ENCODE assay signal across 7 cellular contexts in the genomic region with DNA sequence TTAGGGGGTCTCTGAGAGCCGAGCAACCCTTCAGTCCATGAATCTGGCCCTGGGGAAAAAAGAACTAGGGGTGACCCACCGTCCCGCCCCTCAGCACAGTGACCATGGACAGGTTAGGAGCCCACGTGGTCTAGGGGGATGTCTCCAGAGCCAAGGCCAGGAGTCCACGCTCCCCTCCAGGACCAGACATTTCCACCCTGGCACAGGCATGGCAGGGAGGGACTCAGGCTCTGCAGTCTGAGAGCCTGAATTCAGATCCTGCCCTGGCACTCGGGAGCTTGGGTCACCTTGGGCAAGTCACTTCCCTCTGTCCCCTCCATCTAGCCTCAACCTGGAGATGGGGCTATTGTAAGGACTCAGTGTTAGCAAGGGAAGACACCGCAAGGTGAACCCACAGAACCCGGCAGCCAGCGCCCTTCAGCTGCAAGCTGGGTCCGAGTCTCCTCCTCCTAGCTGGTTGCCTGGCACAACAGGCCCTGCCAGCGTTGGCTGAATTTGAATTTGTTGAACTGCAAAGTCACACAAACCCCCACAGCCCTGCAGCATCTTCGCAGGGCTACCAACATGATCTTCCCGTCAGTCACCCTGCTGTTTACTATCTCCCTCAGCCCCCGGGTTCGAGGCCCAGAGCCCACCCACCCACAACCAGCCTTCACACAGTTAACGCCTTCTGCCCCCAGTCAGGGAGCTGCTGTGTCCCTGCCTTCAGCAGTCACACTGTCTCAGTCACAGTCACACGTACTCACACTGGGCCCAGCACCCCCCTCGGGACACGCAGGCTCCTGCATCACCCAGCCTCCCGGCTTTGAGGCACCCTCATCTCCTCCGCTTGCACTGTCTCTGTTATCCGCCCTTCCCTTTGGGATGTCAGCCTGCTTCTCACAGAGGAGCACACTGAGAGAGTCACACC. TPM values are rescaled to one million over a fixed set of nuclear protein-coding genes. Genes with fewer than 3 reads are reported as not detected.
A peak's percentile ranks its signal among the peaks of the same experiment; 100 is the strongest.
DNase-seq lines count a peak whose midpoint lies in the region; ATAC-seq and TF ChIP-seq lines count a peak whose summit lies in the region.

No MANE protein-coding gene starts in this region.

- no peak overlapping the region for H2BK120ac ChIP-seq in H9 (ENCODE audit: low read depth, low read length, poor library complexity, severe bottlenecking)

- H3F3A ChIP-seq in smooth muscle cell (ENCODE audit: low read depth) = no peaks in the 10 kb centered on the region

- peak; percentile 42 to 51 for ATAC-seq in right cardiac atrium

- peaks cover 0 to 3% (median 2%) of the 10 kb centered on the region in 3 experiments; a peak in 2 of 7 replicates for H3K36me3 Mint-ChIP-seq in H9 (ENCODE audit: insufficient read depth in 1 of 3, low read depth in 3 of 3)
- peaks cover 2% of the 10 kb centered on the region for H3K36me3 Mint-ChIP-seq in activated T-helper 1 cell treated with anti-CD3 and anti-CD28 coated beads, Interleukin-12 subunit alpha, Interleukin-12 subunit beta, Interleukin-2, Interleukin-4 antibody, amounts not matched to agents 30 ng/mL and 10 ng/mL and 1 ng/mL, durations not matched to agents 14 hours and 24 hours and 36 hours (ENCODE audit: low read depth)
- H3K36me3 Mint-ChIP-seq in HFFc6 (ENCODE audit: low read depth) = no peaks in the 10 kb centered on the region

- DNase-seq in H9 (no peak), right cardiac atrium (peak in 2 of 3 donors; percentile 70 to 72), smooth muscle cell (lab: John Stamatoyannopoulos, UW; ENCODE audit: unreplicated experiment) (no peak), NCI-H1436 (lab: John Stamatoyannopoulos, UW) (no peak), HFFc6 (no peak)
- no peak for DNase-seq in activated T-helper 1 cell treated with anti-CD3 and anti-CD28 coated beads, Interleukin-12 subunit alpha, Interleukin-12 subunit beta, Interleukin-2, Interleukin-4 antibody, amounts not matched to agents 30 ng/mL and 10 ng/mL and 1 ng/mL, durations not matched to agents 14 hours and 24 hours and 36 hours (ENCODE audit: low spot score)
- no peak for DNase-seq in effector CD8-positive, alpha-beta T cell (lab: John Stamatoyannopoulos, UW)

- H2BK15ac ChIP-seq in H9 (ENCODE audit: low read depth, low read length) = no peak overlapping the region

- no peak overlapping the region for H3K56ac ChIP-seq in H9 (ENCODE audit: insufficient read length, low read depth, low read length)

- no peak overlapping the region for H2BK20ac ChIP-seq in H9 (ENCODE audit: low read depth, low read length, poor library complexity, severe bottlenecking)

- no peak for TF ChIP-seq CTCF in H9 (conservative IDR thresholded peaks at IDR 0.05)
- TF ChIP-seq CTCF in smooth muscle cell (IDR thresholded peaks at IDR 0.05; ENCODE audit: borderline replicate concordance, insufficient read depth, poor library complexity, severe bottlenecking) = no peak
- TF ChIP-seq CTCF in HFFc6 (IDR thresholded peaks at IDR 0.05) = no peak

- peaks cover 18% of the 10 kb centered on the region for H3K23me2 ChIP-seq in H9 (ENCODE audit: insufficient read length, low read depth, low read length, poor library complexity, severe bottlenecking)

- no peak overlapping the region for H3K27ac Mint-ChIP-seq in H9
- no peak overlapping the region for H3K27ac Mint-ChIP-seq in activated T-helper 1 cell treated with anti-CD3 and anti-CD28 coated beads, Interleukin-12 subunit alpha, Interleukin-12 subunit beta, Interleukin-2, Interleukin-4 antibody, amounts not matched to agents 30 ng/mL and 10 ng/mL and 1 ng/mL, durations not matched to agents 14 hours and 24 hours and 36 hours
- H3K27ac Mint-ChIP-seq in HFFc6 = no peak overlapping the region

- H3K9me3 ChIP-seq in H9 (ENCODE audit: control insufficient read depth, low read depth, low read length) = no peaks in the 10 kb centered on the region
- no peaks in the 10 kb centered on the region for H3K9me3 ChIP-seq in right cardiac atrium (ENCODE audit: control insufficient read depth, low read length)
- no peaks in the 10 kb centered on the region for H3K9me3 ChIP-seq in smooth muscle cell (replicated peaks; ENCODE audit: low read depth)

- H3K14ac ChIP-seq in H9 (ENCODE audit: insufficient read depth, low read length) = no peak overlapping the region; the same call in 1 of the 2 replicates

- no peak overlapping the region for H4K8ac ChIP-seq in H9 (replicated peaks; ENCODE audit: insufficient read length, low read depth, low read length)

- no peaks in the 10 kb centered on the region for H3K79me1 ChIP-seq in H9 (ENCODE audit: insufficient read depth, low read depth, low read length, poor library complexity, severe bottlenecking)

- no peaks in the 10 kb centered on the region for H3K79me2 ChIP-seq in H9 (ENCODE audit: insufficient read depth, low read length)
- H3K79me2 ChIP-seq in smooth muscle cell (ENCODE audit: low read depth) = no peaks in the 10 kb centered on the region

- intact Hi-C loops in activated T-helper 1 cell treated with anti-CD3 and anti-CD28 coated beads, Interleukin-12 subunit alpha, Interleukin-12 subunit beta, Interleukin-2, Interleukin-4 antibody, amounts not matched to agents 30 ng/mL and 10 ng/mL and 1 ng/mL, durations not matched to agents 14 hours and 24 hours and 36 hours (cut with micrococcal nuclease) = no loop called here
- intact Hi-C loops in right cardiac atrium (cut with DNase I) = loop anchor here in 2 of 4 donors (5.0 to 10.0 kb wide), 3 partner anchors 62 to 71 kb away; partner anchors contain the start of gene RPL3 (in 1 of the 2)

- H3K27ac ChIP-seq in H9 (ENCODE audit: insufficient read length, low read depth, low read length) (no peak overlapping the region), right cardiac atrium (ENCODE audit: low read length) (peak overlapping the region; percentile 61), smooth muscle cell (ENCODE audit: low read depth) (no peak overlapping the region)

- peaks cover 4% of the 10 kb centered on the region for H4K20me1 ChIP-seq in H9 (ENCODE audit: control insufficient read depth, insufficient read depth, insufficient read length)
- H4K20me1 ChIP-seq in smooth muscle cell (ENCODE audit: low read depth) = no peaks in the 10 kb centered on the region

- H3K27me3 Mint-ChIP-seq in H9 (ENCODE audit: low read depth) (peaks cover 85% of the 10 kb centered on the region), HFFc6 (ENCODE audit: insufficient read depth) (peaks cover 31% of the 10 kb centered on the region)
- peaks cover 56% of the 10 kb centered on the region for H3K27me3 Mint-ChIP-seq in activated T-helper 1 cell treated with anti-CD3 and anti-CD28 coated beads, Interleukin-12 subunit alpha, Interleukin-12 subunit beta, Interleukin-2, Interleukin-4 antibody, amounts not matched to agents 30 ng/mL and 10 ng/mL and 1 ng/mL, durations not matched to agents 14 hours and 24 hours and 36 hours (ENCODE audit: insufficient read depth)

- no peak overlapping the region for H4K91ac ChIP-seq in H9 (ENCODE audit: insufficient read length, low read depth, low read length)

- H3K9ac ChIP-seq in H9 (ENCODE audit: extremely low read depth, insufficient read length, low read length) = no peak overlapping the region
- H3K9ac ChIP-seq in smooth muscle cell (ENCODE audit: low read depth) = no peak overlapping the region

- peak overlapping the region; percentile 18 for H3K4me2 ChIP-seq in H9 (ENCODE audit: insufficient read depth, insufficient read length, low read length)
- H3K4me2 ChIP-seq in smooth muscle cell = peak overlapping the region; percentile 88

- no CpG with 5 or more reads among the region's 22 CpGs for WGBS in H9 (ENCODE audit: extremely low coverage, insufficient read length, low lambda C conversion rate)
- 43% methylated on average over 22 of the region's 22 CpGs for WGBS in right cardiac atrium
- 66% methylated on average over 22 of the region's 22 CpGs for WGBS in smooth muscle cell (ENCODE audit: low lambda C conversion rate)

- H4K5ac ChIP-seq in H9 (ENCODE audit: insufficient read length, low read depth, low read length) = no peak overlapping the region

- H3K4me1 ChIP-seq in H9 (ENCODE audit: insufficient read depth, low read length) = no peaks in the 10 kb centered on the region; the same call in 1 of the 2 replicates
- peaks cover 6% of the 10 kb centered on the region for H3K4me1 ChIP-seq in right cardiac atrium (ENCODE audit: control insufficient read depth, insufficient read depth, low read length)
- H3K4me1 ChIP-seq in smooth muscle cell (ENCODE audit: low read depth) = peaks cover 18% of the 10 kb centered on the region

- H3K36me3 ChIP-seq in smooth muscle cell (ENCODE audit: low read depth) = no peaks in the 10 kb centered on the region

- H3K23ac ChIP-seq in H9 (ENCODE audit: insufficient read length, low read depth, low read length) = no peak overlapping the region

- H3K9me3 Mint-ChIP-seq in H9 (peaks cover 4% of the 10 kb centered on the region in 2 experiments; a peak in 3 of 5 replicates), HFFc6 (no peaks in the 10 kb centered on the region)
- H3K9me3 Mint-ChIP-seq in activated T-helper 1 cell treated with anti-CD3 and anti-CD28 coated beads, Interleukin-12 subunit alpha, Interleukin-12 subunit beta, Interleukin-2, Interleukin-4 antibody, amounts not matched to agents 30 ng/mL and 10 ng/mL and 1 ng/mL, durations not matched to agents 14 hours and 24 hours and 36 hours = no peaks in the 10 kb centered on the region

- H2BK12ac ChIP-seq in H9 (ENCODE audit: insufficient read length, low read depth, low read length) = no peak overlapping the region

- H3K4me3 ChIP-seq in right cardiac atrium (ENCODE audit: low read length) = peak overlapping the region; percentile 88
- H3K4me3 ChIP-seq in smooth muscle cell = peak overlapping the region; percentile 56

- no peak overlapping the region for H2BK5ac ChIP-seq in H9 (ENCODE audit: insufficient read length, low read length)

- no peak overlapping the region for H3K4ac ChIP-seq in H9 (ENCODE audit: low read depth, low read length)

- peaks cover 17 to 39% of the 10 kb centered on the region in 2 experiments for H3K4me1 Mint-ChIP-seq in H9
- peaks cover 15% of the 10 kb centered on the region for H3K4me1 Mint-ChIP-seq in activated T-helper 1 cell treated with anti-CD3 and anti-CD28 coated beads, Interleukin-12 subunit alpha, Interleukin-12 subunit beta, Interleukin-2, Interleukin-4 antibody, amounts not matched to agents 30 ng/mL and 10 ng/mL and 1 ng/mL, durations not matched to agents 14 hours and 24 hours and 36 hours (ENCODE audit: low read depth)
- H3K4me1 Mint-ChIP-seq in HFFc6 (ENCODE audit: low read depth) = peaks cover 11% of the 10 kb centered on the region

- H3K18ac ChIP-seq in H9 (ENCODE audit: insufficient read length, low read depth, low read length) = no peak overlapping the region

- H2AFZ ChIP-seq in H9 (ENCODE audit: low read length) (no peak overlapping the region), smooth muscle cell (ENCODE audit: low read depth) (no peak overlapping the region)

- peaks cover 19% of the 10 kb centered on the region for H3K27me3 ChIP-seq in H9 (ENCODE audit: insufficient read depth, low read length)
- no peaks in the 10 kb centered on the region for H3K27me3 ChIP-seq in right cardiac atrium (ENCODE audit: control insufficient read depth, insufficient read depth)
- H3K27me3 ChIP-seq in smooth muscle cell (ENCODE audit: low read depth) = peaks cover 60% of the 10 kb centered on the region

- H3K4me3 Mint-ChIP-seq in H9 (peak overlapping the region; percentile 61 to 79), HFFc6 (no peak overlapping the region)
- H3K4me3 Mint-ChIP-seq in activated T-helper 1 cell treated with anti-CD3 and anti-CD28 coated beads, Interleukin-12 subunit alpha, Interleukin-12 subunit beta, Interleukin-2, Interleukin-4 antibody, amounts not matched to agents 30 ng/mL and 10 ng/mL and 1 ng/mL, durations not matched to agents 14 hours and 24 hours and 36 hours = peak overlapping the region; percentile 67

- H3T11ph ChIP-seq in H9 (ENCODE audit: low read length) = no peak overlapping the region

- H2AK5ac ChIP-seq in H9 (ENCODE audit: insufficient read length, low read length) = no peak overlapping the region

RNA-seq across cellular contexts. Expression of gene PDGFB, which starts 0.6 kb away (rescaled TPM):
- total RNA-seq in H9 (2021) (6.1 and 7.1 TPM in 2 replicates), right cardiac atrium (10 to 100 TPM in 3 of 4 donors, 1 to 10 TPM in 1; 9.3 to 82.1 (median 20.6) TPM), smooth muscle cell (1.9 and 2.1 TPM in 2 replicates)
- total RNA-seq in activated T-helper 1 cell treated with anti-CD3 and anti-CD28 coated beads, Interleukin-12 subunit alpha, Interleukin-12 subunit beta, Interleukin-2, Interleukin-4 antibody, amounts not matched to agents 30 ng/mL and 10 ng/mL and 1 ng/mL, durations not matched to agents 14 hours and 24 hours and 36 hours = 0.78 and 1.2 TPM in 2 replicates
- polyA plus RNA-seq in right cardiac atrium (15.4 TPM), smooth muscle cell (0.31 and 3.0 TPM in 2 replicates)
- total RNA-seq in HFFc6 (2021; fragmentation: NEBNext Ultra II Directional; extraction: Animal tissue kit (Norgen Biotek cat#: 25700)) = not detected

Comparison
In these comparisons a context has a peak if more than half of its experiments do, and no peak if none do; other contexts are left out.
1. DNase-seq: peak in right cardiac atrium (2 of 3); none in H9 (single experiment), activated T-helper 1 cell treated with anti-CD3 and anti-CD28 coated beads, Interleukin-12 subunit alpha, Interleukin-12 subunit beta, Interleukin-2, Interleukin-4 antibody, amounts not matched to agents 30 ng/mL and 10 ng/mL and 1 ng/mL, durations not matched to agents 14 hours and 24 hours and 36 hours (single experiment), smooth muscle cell (single experiment), NCI-H1436 (single experiment), HFFc6 (single experiment) and effector CD8-positive, alpha-beta T cell (single experiment).